In the genomic region with DNA sequence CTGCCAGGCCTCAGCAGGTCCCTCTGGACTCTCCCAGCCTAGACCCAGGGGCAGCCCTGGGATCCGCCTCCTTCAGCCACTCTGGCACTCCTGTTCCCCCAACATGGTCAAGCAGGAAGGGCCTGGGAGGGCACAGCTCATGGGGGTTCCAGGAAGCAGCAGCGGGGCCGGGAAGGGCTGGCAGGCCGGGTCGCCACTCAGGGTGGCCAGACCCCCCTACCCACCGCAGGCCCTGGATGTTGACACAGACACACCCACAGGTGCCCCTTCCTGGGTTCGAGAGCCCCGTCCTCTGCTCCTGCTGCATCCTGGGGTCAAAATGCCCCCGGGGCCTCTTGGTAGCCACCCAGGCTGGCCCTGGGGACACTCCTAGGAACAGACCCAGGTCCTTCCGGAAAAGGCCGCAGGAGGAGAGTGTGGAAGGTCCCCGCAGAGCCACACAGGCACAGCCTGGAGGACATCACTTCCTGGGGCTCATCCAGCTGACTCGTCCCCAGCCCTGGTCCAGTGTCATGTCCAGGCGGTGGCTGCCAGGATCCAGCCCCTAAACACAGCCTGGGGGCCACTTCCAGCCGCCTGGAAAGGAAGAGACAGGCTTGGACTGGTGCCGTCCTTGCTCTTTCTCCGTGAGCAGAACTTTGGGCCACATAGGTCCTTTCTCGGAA, we compare ENCODE assay signal across 16 cellular contexts. TPM values are rescaled to one million over a fixed set of nuclear protein-coding genes. Genes with fewer than 3 reads are reported as not detected.
DNase-seq lines count a peak whose midpoint lies in the region; ATAC-seq lines count a peak whose summit lies in the region.
"Had no signal": no experiment of that assay in that cellular context is flagged by ENCODE, and none has a peak within 500 bp of the region (broad histone marks: within the 10 kb centered on the region; RNA-seq: fewer than 3 reads in every experiment).

No MANE protein-coding gene starts in this region.

- peak; percentile 10 for ATAC-seq in left lobe of liver
- ATAC-seq in HG02571 (IDR thresholded peaks at IDR 0.05; ENCODE audit: unreplicated experiment): no peak
- ATAC-seq in HG03378 (IDR thresholded peaks at IDR 0.05; ENCODE audit: unreplicated experiment): no peak

- no peaks in the 10 kb centered on the region for H4K20me1 ChIP-seq in BLaER1

- H3K9ac ChIP-seq in BLaER1 (no peak overlapping the region), adipocyte (ENCODE audit: low read length) (peak overlapping the region; percentile 31), skeletal muscle tissue (ENCODE audit: low read depth in 1 of 3, low read length in 3 of 3) (peak overlapping the region; percentile 72 to 87 (median 87))
- H3K9ac ChIP-seq: neural progenitor cell had no signal

- H3K9me3 ChIP-seq in BLaER1: no peaks in the 10 kb centered on the region
- H3K9me3 ChIP-seq in adipocyte (ENCODE audit: control insufficient read depth, low read length): no peaks in the 10 kb centered on the region
- no peaks in the 10 kb centered on the region for H3K9me3 ChIP-seq in skeletal muscle tissue (ENCODE audit: control insufficient read depth in 3 of 3, low read length in 3 of 3)

- H3K4me1 ChIP-seq in BLaER1 (peaks cover 77% of the 10 kb centered on the region), adipocyte (ENCODE audit: control insufficient read depth, insufficient read depth, low read length) (peaks cover 55% of the 10 kb centered on the region), skeletal muscle tissue (ENCODE audit: control insufficient read depth in 3 of 3, insufficient read depth in 3 of 3, low read length in 3 of 3) (peaks cover 30 to 49% (median 44%) of the 10 kb centered on the region in 3 donors)

- peak overlapping the region; percentile 80 for H3K4me2 ChIP-seq in BLaER1
- H3K4me2 ChIP-seq: neural progenitor cell had no signal

- no peaks in the 10 kb centered on the region for H3K27me3 ChIP-seq in BLaER1
- H3K27me3 ChIP-seq in adipocyte (replicated peaks; ENCODE audit: control insufficient read depth, insufficient read depth, low read length): no peaks in the 10 kb centered on the region
- H3K27me3 ChIP-seq in skeletal muscle tissue (ENCODE audit: control insufficient read depth in 3 of 3, insufficient read depth in 3 of 3, low read length in 3 of 3): no peaks in the 10 kb centered on the region
- H3K27me3 ChIP-seq: neural progenitor cell had no signal

- H3K27ac ChIP-seq in BLaER1: peak overlapping the region; percentile 9; the same call in 1 of the 2 replicates
- H3K27ac ChIP-seq in skeletal muscle tissue (ENCODE audit: low read depth, low read length): peak overlapping the region; percentile 93
- H3K27ac ChIP-seq: neural progenitor cell had no signal

- H3K4me3 ChIP-seq in BLaER1 (no peak overlapping the region), adipocyte (ENCODE audit: low read length) (no peak overlapping the region), skeletal muscle tissue (ENCODE audit: low read length in 3 of 3) (peak overlapping the region in 2 of 3 donors; percentile 23 to 41)
- H3K4me3 ChIP-seq: neural progenitor cell had no signal

- H3K36me3 ChIP-seq in BLaER1 (no peaks in the 10 kb centered on the region), adipocyte (ENCODE audit: control insufficient read depth, insufficient read depth, low read length, severe bottlenecking) (no peaks in the 10 kb centered on the region), skeletal muscle tissue (ENCODE audit: control insufficient read depth in 3 of 3, insufficient read depth in 3 of 3, low read length in 3 of 3) (no peaks in the 10 kb centered on the region)
- H3K36me3 ChIP-seq: neural progenitor cell had no signal

- DNase-seq in adipocyte (ENCODE audit: low read depth): no peak
- no peak for DNase-seq in left lobe of liver (ENCODE audit: low spot score)
- DNase-seq in activated CD4-positive, CD25-positive, alpha-beta regulatory T cell (lab: John Stamatoyannopoulos, UW): no peak
- no peak for DNase-seq in T1000 (lab: John Stamatoyannopoulos, UW)
- DNase-seq: activated CD4-positive, alpha-beta T cell treated with anti-CD3 and anti-CD28 coated beads for 4 hours; activated naive CD8-positive, alpha-beta T cell treated with anti-CD3 and anti-CD28 coated beads for 36 hours; mesendoderm; NCI-H2029 treated with DMSO at 0.1 percent for 48 hours; RPMI8226; T-helper 2 cell had no signal

RNA-seq across cellular contexts. Expression of a gene that starts 6.8 kb away (rescaled TPM):
- total RNA-seq in left lobe of liver (36.8 TPM), skeletal muscle tissue (14.6 TPM)

RNA-seq across cellular contexts. Expression of a gene that starts 35.4 kb away (rescaled TPM):
- total RNA-seq in left lobe of liver (65.1 TPM), skeletal muscle tissue (13.0 TPM)

RNA-seq across cellular contexts. Expression of a gene that starts 35.6 kb away (rescaled TPM):
- total RNA-seq in left lobe of liver: 19.1 TPM
- 9.9 TPM for total RNA-seq in skeletal muscle tissue

RNA-seq across cellular contexts. Expression of a gene that starts 58.8 kb away (rescaled TPM):
- total RNA-seq in left lobe of liver (not detected), skeletal muscle tissue (not detected)
- total RNA-seq: activated naive CD8-positive, alpha-beta T cell treated with anti-CD3 and anti-CD28 coated beads for 36 hours; fibroblast of villous mesenchyme had no signal

Comparison
In these comparisons a context has a peak if more than half of its experiments do, and no peak if none do; other contexts are left out.
1. H3K4me3 ChIP-seq: peak in skeletal muscle tissue (2 of 3); none in BLaER1 (single experiment) and adipocyte (single experiment).